ENCODE assay signal across 3 cellular contexts in the genomic region with DNA sequence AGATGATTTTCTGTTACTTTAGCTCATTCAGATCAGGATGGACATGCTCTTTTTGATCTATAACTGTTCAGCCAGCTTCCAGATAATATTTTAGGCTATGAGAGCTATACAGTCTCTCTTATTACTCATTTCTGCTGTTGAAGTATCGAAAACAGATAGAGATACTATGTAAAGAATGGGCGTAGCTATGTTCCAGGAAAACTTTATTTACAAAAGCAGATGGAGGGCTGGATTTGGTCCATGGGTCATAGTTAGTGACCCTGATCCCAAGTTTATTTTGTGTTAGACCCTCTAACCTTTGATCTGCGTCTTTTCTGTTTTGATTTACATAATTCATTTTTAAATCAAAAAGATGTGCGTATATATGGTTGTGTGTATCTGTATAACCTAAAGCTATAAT.
TF ChIP-seq lines count a peak whose summit lies in the region.

No MANE protein-coding gene starts in this region.

TF ChIP-seq in liver, 16 proteins besides CTCF, POLR2A, EP300 and RAD21:
- TF ChIP-seq, protein P1, sequence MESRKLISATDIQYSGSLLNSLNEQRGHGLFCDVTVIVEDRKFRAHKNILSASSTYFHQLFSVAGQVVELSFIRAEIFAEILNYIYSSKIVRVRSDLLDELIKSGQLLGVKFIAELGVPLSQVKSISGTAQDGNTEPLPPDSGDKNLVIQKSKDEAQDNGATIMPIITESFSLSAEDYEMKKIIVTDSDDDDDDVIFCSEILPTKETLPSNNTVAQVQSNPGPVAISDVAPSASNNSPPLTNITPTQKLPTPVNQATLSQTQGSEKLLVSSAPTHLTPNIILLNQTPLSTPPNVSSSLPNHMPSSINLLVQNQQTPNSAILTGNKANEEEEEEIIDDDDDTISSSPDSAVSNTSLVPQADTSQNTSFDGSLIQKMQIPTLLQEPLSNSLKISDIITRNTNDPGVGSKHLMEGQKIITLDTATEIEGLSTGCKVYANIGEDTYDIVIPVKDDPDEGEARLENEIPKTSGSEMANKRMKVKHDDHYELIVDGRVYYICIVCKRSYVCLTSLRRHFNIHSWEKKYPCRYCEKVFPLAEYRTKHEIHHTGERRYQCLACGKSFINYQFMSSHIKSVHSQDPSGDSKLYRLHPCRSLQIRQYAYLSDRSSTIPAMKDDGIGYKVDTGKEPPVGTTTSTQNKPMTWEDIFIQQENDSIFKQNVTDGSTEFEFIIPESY (IDR thresholded peaks at IDR 0.05): no peak
- TF ChIP-seq HNF4G (IDR thresholded peaks at IDR 0.05) (no peak), SP1 (IDR thresholded peaks at IDR 0.05) (peak; percentile 20), JUND (IDR thresholded peaks at IDR 0.05) (no peak), NR2F2 (IDR thresholded peaks at IDR 0.05) (peak; percentile 78), HNF4A (conservative IDR thresholded peaks at IDR 0.05) (peak; percentile 51 to 75), FOXA2 (IDR thresholded peaks at IDR 0.05) (peak; percentile 81), FOXA1 (IDR thresholded peaks at IDR 0.05) (peak; percentile 24), RXRA (IDR thresholded peaks at IDR 0.05) (peak; percentile 67 to 68), EGR1 (IDR thresholded peaks at IDR 0.05; ENCODE audit: low read depth in 2 of 2) (no peak), TAF1 (conservative IDR thresholded peaks at IDR 0.05) (no peak), GABPA (IDR thresholded peaks at IDR 0.05 in 1 of 2, conservative IDR thresholded peaks at IDR 0.05 in 1 of 2) (no peak), YY1 (IDR thresholded peaks at IDR 0.05) (peak; percentile 16)
- TF ChIP-seq, protein P2, sequence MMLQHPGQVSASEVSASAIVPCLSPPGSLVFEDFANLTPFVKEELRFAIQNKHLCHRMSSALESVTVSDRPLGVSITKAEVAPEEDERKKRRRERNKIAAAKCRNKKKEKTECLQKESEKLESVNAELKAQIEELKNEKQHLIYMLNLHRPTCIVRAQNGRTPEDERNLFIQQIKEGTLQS (IDR thresholded peaks at IDR 0.05): no peak
- TF ChIP-seq, protein P3, sequence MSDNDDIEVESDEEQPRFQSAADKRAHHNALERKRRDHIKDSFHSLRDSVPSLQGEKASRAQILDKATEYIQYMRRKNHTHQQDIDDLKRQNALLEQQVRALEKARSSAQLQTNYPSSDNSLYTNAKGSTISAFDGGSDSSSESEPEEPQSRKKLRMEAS (IDR thresholded peaks at IDR 0.05): peak; percentile 39
- TF ChIP-seq, protein P4, sequence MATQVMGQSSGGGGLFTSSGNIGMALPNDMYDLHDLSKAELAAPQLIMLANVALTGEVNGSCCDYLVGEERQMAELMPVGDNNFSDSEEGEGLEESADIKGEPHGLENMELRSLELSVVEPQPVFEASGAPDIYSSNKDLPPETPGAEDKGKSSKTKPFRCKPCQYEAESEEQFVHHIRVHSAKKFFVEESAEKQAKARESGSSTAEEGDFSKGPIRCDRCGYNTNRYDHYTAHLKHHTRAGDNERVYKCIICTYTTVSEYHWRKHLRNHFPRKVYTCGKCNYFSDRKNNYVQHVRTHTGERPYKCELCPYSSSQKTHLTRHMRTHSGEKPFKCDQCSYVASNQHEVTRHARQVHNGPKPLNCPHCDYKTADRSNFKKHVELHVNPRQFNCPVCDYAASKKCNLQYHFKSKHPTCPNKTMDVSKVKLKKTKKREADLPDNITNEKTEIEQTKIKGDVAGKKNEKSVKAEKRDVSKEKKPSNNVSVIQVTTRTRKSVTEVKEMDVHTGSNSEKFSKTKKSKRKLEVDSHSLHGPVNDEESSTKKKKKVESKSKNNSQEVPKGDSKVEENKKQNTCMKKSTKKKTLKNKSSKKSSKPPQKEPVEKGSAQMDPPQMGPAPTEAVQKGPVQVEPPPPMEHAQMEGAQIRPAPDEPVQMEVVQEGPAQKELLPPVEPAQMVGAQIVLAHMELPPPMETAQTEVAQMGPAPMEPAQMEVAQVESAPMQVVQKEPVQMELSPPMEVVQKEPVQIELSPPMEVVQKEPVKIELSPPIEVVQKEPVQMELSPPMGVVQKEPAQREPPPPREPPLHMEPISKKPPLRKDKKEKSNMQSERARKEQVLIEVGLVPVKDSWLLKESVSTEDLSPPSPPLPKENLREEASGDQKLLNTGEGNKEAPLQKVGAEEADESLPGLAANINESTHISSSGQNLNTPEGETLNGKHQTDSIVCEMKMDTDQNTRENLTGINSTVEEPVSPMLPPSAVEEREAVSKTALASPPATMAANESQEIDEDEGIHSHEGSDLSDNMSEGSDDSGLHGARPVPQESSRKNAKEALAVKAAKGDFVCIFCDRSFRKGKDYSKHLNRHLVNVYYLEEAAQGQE (IDR thresholded peaks at IDR 0.05): no peak

TF ChIP-seq in HepG2, 621 proteins besides CTCF, POLR2A, EP300 and RAD21 (continued from another document):
- TF ChIP-seq, protein P5, sequence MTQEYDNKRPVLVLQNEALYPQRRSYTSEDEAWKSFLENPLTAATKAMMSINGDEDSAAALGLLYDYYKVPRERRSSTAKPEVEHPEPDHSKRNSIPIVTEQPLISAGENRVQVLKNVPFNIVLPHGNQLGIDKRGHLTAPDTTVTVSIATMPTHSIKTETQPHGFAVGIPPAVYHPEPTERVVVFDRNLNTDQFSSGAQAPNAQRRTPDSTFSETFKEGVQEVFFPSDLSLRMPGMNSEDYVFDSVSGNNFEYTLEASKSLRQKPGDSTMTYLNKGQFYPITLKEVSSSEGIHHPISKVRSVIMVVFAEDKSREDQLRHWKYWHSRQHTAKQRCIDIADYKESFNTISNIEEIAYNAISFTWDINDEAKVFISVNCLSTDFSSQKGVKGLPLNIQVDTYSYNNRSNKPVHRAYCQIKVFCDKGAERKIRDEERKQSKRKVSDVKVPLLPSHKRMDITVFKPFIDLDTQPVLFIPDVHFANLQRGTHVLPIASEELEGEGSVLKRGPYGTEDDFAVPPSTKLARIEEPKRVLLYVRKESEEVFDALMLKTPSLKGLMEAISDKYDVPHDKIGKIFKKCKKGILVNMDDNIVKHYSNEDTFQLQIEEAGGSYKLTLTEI (CRISPR knock-in tag; conservative IDR thresholded peaks at IDR 0.05): no peak
- no peak for TF ChIP-seq ZBTB20 (CRISPR knock-in tag; IDR thresholded peaks at IDR 0.05; ENCODE audit: borderline replicate concordance, low read depth)
- no peak for TF ChIP-seq NFE2 (CRISPR knock-in tag; IDR thresholded peaks at IDR 0.05)
- TF ChIP-seq, protein P6, sequence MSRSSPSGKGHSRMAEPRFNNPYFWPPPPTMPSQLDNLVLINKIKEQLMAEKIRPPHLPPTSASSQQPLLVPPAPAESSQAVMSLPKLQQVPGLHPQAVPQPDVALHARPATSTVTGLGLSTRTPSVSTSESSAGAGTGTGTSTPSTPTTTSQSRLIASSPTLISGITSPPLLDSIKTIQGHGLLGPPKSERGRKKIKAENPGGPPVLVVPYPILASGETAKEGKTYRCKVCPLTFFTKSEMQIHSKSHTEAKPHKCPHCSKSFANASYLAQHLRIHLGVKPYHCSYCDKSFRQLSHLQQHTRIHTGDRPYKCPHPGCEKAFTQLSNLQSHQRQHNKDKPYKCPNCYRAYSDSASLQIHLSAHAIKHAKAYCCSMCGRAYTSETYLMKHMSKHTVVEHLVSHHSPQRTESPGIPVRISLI (CRISPR knock-in tag; IDR thresholded peaks at IDR 0.05; ENCODE audit: borderline replicate concordance): no peak
- no peak for TF ChIP-seq IKZF4 (CRISPR knock-in tag; IDR thresholded peaks at IDR 0.05; ENCODE audit: borderline replicate concordance, low read depth, not compliant biosample characterization)
- no peak for TF ChIP-seq ISL2 (CRISPR knock-in tag; IDR thresholded peaks at IDR 0.05)
- no peak for TF ChIP-seq PHF21A (CRISPR knock-in tag; IDR thresholded peaks at IDR 0.05)
- TF ChIP-seq, protein P7, sequence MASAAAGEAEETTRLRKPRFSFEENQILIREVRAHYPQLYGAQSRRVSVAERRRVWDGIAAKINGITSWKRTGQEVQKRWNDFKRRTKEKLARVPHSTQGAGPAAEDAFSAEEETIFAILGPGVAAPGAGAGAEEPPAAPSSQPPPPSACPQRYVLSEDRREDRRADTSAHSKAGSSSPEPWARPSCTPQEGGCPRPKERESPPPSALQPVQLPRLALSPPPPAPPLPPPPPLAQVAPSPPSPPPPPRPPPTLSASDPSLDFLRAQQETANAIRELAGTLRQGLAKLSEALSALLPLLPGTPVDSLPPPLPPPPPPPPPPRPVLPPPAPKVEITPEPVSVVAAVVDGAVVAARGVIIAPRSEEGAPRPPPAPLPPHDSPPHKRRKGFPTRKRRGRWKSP (CRISPR knock-in tag; IDR thresholded peaks at IDR 0.05): no peak
- TF ChIP-seq ZNF569 (CRISPR knock-in tag; IDR thresholded peaks at IDR 0.05; ENCODE audit: borderline replicate concordance): no peak
- TF ChIP-seq, protein P8, sequence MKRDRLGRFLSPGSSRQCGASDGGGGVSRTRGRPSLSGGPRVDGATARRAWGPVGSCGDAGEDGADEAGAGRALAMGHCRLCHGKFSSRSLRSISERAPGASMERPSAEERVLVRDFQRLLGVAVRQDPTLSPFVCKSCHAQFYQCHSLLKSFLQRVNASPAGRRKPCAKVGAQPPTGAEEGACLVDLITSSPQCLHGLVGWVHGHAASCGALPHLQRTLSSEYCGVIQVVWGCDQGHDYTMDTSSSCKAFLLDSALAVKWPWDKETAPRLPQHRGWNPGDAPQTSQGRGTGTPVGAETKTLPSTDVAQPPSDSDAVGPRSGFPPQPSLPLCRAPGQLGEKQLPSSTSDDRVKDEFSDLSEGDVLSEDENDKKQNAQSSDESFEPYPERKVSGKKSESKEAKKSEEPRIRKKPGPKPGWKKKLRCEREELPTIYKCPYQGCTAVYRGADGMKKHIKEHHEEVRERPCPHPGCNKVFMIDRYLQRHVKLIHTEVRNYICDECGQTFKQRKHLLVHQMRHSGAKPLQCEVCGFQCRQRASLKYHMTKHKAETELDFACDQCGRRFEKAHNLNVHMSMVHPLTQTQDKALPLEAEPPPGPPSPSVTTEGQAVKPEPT (CRISPR knock-in tag; IDR thresholded peaks at IDR 0.05; ENCODE audit: low read depth): no peak
- TF ChIP-seq ZNF883 (CRISPR knock-in tag; IDR thresholded peaks at IDR 0.05; ENCODE audit: not compliant biosample characterization): no peak

TF ChIP-seq in WTC11, 78 proteins besides CTCF, POLR2A, EP300 and RAD21 (continues in another document):
- TF ChIP-seq, protein P9, sequence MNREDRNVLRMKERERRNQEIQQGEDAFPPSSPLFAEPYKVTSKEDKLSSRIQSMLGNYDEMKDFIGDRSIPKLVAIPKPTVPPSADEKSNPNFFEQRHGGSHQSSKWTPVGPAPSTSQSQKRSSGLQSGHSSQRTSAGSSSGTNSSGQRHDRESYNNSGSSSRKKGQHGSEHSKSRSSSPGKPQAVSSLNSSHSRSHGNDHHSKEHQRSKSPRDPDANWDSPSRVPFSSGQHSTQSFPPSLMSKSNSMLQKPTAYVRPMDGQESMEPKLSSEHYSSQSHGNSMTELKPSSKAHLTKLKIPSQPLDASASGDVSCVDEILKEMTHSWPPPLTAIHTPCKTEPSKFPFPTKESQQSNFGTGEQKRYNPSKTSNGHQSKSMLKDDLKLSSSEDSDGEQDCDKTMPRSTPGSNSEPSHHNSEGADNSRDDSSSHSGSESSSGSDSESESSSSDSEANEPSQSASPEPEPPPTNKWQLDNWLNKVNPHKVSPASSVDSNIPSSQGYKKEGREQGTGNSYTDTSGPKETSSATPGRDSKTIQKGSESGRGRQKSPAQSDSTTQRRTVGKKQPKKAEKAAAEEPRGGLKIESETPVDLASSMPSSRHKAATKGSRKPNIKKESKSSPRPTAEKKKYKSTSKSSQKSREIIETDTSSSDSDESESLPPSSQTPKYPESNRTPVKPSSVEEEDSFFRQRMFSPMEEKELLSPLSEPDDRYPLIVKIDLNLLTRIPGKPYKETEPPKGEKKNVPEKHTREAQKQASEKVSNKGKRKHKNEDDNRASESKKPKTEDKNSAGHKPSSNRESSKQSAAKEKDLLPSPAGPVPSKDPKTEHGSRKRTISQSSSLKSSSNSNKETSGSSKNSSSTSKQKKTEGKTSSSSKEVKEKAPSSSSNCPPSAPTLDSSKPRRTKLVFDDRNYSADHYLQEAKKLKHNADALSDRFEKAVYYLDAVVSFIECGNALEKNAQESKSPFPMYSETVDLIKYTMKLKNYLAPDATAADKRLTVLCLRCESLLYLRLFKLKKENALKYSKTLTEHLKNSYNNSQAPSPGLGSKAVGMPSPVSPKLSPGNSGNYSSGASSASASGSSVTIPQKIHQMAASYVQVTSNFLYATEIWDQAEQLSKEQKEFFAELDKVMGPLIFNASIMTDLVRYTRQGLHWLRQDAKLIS (CRISPR knock-in tag; IDR thresholded peaks at IDR 0.05; ENCODE audit: borderline replicate concordance): no peak
- no peak for TF ChIP-seq RORB (CRISPR knock-in tag; IDR thresholded peaks at IDR 0.05)
- TF ChIP-seq ZNF232 (CRISPR knock-in tag; IDR thresholded peaks at IDR 0.05): no peak
- TF ChIP-seq, protein P10, sequence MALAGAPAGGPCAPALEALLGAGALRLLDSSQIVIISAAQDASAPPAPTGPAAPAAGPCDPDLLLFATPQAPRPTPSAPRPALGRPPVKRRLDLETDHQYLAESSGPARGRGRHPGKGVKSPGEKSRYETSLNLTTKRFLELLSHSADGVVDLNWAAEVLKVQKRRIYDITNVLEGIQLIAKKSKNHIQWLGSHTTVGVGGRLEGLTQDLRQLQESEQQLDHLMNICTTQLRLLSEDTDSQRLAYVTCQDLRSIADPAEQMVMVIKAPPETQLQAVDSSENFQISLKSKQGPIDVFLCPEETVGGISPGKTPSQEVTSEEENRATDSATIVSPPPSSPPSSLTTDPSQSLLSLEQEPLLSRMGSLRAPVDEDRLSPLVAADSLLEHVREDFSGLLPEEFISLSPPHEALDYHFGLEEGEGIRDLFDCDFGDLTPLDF (CRISPR knock-in tag; IDR thresholded peaks at IDR 0.05): no peak
- TF ChIP-seq, protein P11, sequence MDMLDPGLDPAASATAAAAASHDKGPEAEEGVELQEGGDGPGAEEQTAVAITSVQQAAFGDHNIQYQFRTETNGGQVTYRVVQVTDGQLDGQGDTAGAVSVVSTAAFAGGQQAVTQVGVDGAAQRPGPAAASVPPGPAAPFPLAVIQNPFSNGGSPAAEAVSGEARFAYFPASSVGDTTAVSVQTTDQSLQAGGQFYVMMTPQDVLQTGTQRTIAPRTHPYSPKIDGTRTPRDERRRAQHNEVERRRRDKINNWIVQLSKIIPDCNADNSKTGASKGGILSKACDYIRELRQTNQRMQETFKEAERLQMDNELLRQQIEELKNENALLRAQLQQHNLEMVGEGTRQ (CRISPR knock-in tag; IDR thresholded peaks at IDR 0.05): no peak
- no peak for TF ChIP-seq ETV6 (CRISPR knock-in tag; IDR thresholded peaks at IDR 0.05)
- TF ChIP-seq, protein P12, sequence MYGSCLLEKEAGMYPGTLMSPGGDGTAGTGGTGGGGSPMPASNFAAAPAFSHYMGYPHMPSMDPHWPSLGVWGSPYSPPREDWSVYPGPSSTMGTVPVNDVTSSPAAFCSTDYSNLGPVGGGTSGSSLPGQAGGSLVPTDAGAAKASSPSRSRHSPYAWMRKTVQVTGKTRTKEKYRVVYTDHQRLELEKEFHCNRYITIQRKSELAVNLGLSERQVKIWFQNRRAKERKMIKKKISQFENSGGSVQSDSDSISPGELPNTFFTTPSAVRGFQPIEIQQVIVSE (CRISPR knock-in tag; IDR thresholded peaks at IDR 0.05; ENCODE audit: borderline replicate concordance): no peak
- no peak for TF ChIP-seq JUN (CRISPR knock-in tag; IDR thresholded peaks at IDR 0.05)
- TF ChIP-seq KAT7 (CRISPR knock-in tag; IDR thresholded peaks at IDR 0.05; ENCODE audit: borderline replicate concordance): no peak
- no peak for TF ChIP-seq HMGA2 (CRISPR knock-in tag; IDR thresholded peaks at IDR 0.05)
- TF ChIP-seq, protein P3 (CRISPR knock-in tag; IDR thresholded peaks at IDR 0.05): no peak
- no peak for TF ChIP-seq ZNF317 (CRISPR knock-in tag; IDR thresholded peaks at IDR 0.05; ENCODE audit: borderline replicate concordance, low read depth)
